ENCODE assay signal across 1 cellular context in the genomic region with DNA sequence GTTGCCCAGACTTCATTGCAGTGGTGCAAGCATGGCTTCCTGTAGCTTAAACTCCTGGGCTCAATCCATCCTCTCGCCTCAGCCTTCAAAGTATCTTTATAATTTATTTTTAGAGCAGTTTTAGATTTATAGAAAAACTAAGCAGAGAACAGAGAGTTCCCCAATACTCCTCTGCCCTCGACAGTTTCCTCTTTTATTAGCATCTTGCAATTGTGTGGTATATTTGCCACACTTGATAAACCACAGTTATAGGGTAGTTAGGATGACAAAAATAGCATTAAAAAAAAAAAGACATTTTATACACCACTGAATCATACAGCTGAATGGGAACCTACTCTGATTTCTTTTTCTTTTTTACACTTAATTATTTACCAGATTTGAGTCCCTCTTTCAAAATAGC.
TF ChIP-seq lines count a peak whose summit lies in the region.

No MANE protein-coding gene starts in this region.

TF ChIP-seq in K562, 482 proteins besides CTCF, POLR2A, EP300 and RAD21 (continued from another document):
- TF ChIP-seq ESRRA (IDR thresholded peaks at IDR 0.05; ENCODE audit: borderline replicate concordance, low read depth) = no peak
TF ChIP-seq in K562: peak in this region for 0.
